ENCODE assay signal across 8 cellular contexts in the genomic region with DNA sequence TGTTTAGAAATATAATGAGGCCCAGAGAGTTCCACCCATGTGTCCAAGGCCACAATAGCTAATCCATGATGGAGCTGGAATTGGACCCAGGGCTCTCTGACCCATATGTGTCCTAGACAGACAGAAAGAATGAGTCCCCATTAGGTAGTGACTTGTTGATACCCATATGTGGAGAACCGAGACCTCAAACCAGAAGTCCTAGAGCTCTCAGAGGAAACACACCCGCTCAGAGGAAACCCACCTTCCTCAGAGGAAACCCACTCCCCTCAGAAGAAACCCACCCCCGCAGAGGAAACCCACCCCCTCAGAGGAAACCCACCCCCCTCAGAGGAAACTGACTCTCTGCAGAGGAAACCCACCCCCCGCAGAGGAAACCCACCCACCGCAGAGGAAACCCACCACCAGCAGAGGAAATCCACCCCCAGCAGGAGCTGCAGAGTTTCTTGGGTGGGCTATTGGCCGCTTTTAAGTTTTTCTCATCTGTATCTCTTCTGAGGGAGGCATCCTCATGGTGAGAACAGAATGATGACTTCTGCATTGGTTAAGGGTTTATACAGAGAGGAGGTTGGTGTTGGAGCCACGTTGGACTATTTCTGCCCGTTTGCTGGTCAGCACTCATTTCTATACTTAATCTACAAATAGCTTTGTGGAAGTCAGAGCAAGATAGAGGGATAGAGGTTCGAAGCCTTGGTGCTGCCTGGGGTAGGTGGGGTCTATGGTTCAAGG. TPM values are rescaled to one million over a fixed set of nuclear protein-coding genes. Genes with fewer than 3 reads are reported as not detected.
DNase-seq lines count a peak whose midpoint lies in the region; ATAC-seq, FAIRE-seq and TF ChIP-seq lines count a peak whose summit lies in the region.
"Not testable (repeated sequence)": the region's sequence is repeated elsewhere in the genome, so short reads cannot be mapped to it uniquely, and the experiment has no call there.
"Had no signal": no experiment of that assay in that cellular context is flagged by ENCODE, and none has a peak within 500 bp of the region (broad histone marks: within the 10 kb centered on the region; RNA-seq: fewer than 3 reads in every experiment).

No MANE protein-coding gene starts in this region.

- not testable (repeated sequence) for DNase-seq in Calu3; PC-9; MCF 10A (ENCODE audit: unreplicated experiment); foreskin keratinocyte; small intestine
- DNase-seq in activated CD8-positive, alpha-beta T cell treated with anti-CD3 and anti-CD28 coated beads, Interleukin-2, amount 10 ng/mL, durations not matched to agents 7 days and 5 days = peak; percentile 33

- H3K36me3 Mint-ChIP-seq in Calu3 (ENCODE audit: insufficient read depth, unreplicated experiment); activated CD8-positive, alpha-beta T cell treated with anti-CD3 and anti-CD28 coated beads, Interleukin-2, amount 10 ng/mL, durations not matched to agents 7 days and 5 days (ENCODE audit: low read depth): not testable (repeated sequence)
- peaks cover 43% of the 10 kb centered on the region for H3K36me3 Mint-ChIP-seq in MCF 10A (ENCODE audit: insufficient read depth, unreplicated experiment)

- not testable (repeated sequence) for H3K27me3 Mint-ChIP-seq in Calu3 (ENCODE audit: unreplicated experiment); MCF 10A (ENCODE audit: insufficient read depth, unreplicated experiment)
- H3K27me3 Mint-ChIP-seq in activated CD8-positive, alpha-beta T cell treated with anti-CD3 and anti-CD28 coated beads, Interleukin-2, amount 10 ng/mL, durations not matched to agents 7 days and 5 days (ENCODE audit: low read depth) = peaks cover 30% of the 10 kb centered on the region

- H3K27me3 ChIP-seq in PC-9 (ENCODE audit: insufficient read depth, low read depth); foreskin keratinocyte; mucosa of rectum (ENCODE audit: control insufficient read depth in 2 of 2, insufficient read depth in 2 of 2, low read length in 2 of 2); small intestine (ENCODE audit: control insufficient read depth in 2 of 2, insufficient read depth in 2 of 2, low read length in 2 of 2): not testable (repeated sequence)

- H3K4me3 ChIP-seq in PC-9; mucosa of rectum (ENCODE audit: low read length in 2 of 2); small intestine (ENCODE audit: low read depth in 1 of 2, low read length in 2 of 2): not testable (repeated sequence)

- peaks cover 15% of the 10 kb centered on the region for H3K4me1 Mint-ChIP-seq in Calu3 (ENCODE audit: low read depth, unreplicated experiment)
- peaks cover 42% of the 10 kb centered on the region for H3K4me1 Mint-ChIP-seq in activated CD8-positive, alpha-beta T cell treated with anti-CD3 and anti-CD28 coated beads, Interleukin-2, amount 10 ng/mL, durations not matched to agents 7 days and 5 days (ENCODE audit: low read depth)
- H3K4me1 Mint-ChIP-seq in MCF 10A (ENCODE audit: insufficient read depth, unreplicated experiment) = not testable (repeated sequence)

- intact Hi-C loops in Calu3 (cut with micrococcal nuclease; ENCODE audit: unreplicated experiment); PC-9 (cut with micrococcal nuclease; ENCODE audit: unreplicated experiment); MCF 10A (cut with micrococcal nuclease): not testable (repeated sequence)

- not testable (repeated sequence) for TF ChIP-seq CTCF in Calu3 (IDR thresholded peaks at IDR 0.05; ENCODE audit: unreplicated experiment); PC-9 (conservative IDR thresholded peaks at IDR 0.05); MCF 10A (IDR thresholded peaks at IDR 0.05; ENCODE audit: unreplicated experiment); foreskin keratinocyte (conservative IDR thresholded peaks at IDR 0.05)

- not testable (repeated sequence) for H3K9me3 Mint-ChIP-seq in Calu3 (ENCODE audit: low read depth, unreplicated experiment); activated CD8-positive, alpha-beta T cell treated with anti-CD3 and anti-CD28 coated beads, Interleukin-2, amount 10 ng/mL, durations not matched to agents 7 days and 5 days (ENCODE audit: insufficient read depth); MCF 10A (ENCODE audit: unreplicated experiment)

- not testable (repeated sequence) for H2AFZ ChIP-seq in PC-9

- peaks cover 15% of the 10 kb centered on the region for H3K4me1 ChIP-seq in PC-9 (replicated peaks; ENCODE audit: insufficient read depth)
- not testable (repeated sequence) for H3K4me1 ChIP-seq in foreskin keratinocyte; mucosa of rectum (ENCODE audit: control insufficient read depth in 2 of 2, insufficient read depth in 2 of 2, low read length in 2 of 2); small intestine (ENCODE audit: control insufficient read depth in 2 of 2, insufficient read depth in 1 of 2, low read depth in 1 of 2, low read length in 1 of 2)

- H3K9me3 ChIP-seq in PC-9 (ENCODE audit: insufficient read depth, low read depth); mucosa of rectum (ENCODE audit: control insufficient read depth in 2 of 2, low read length in 2 of 2); small intestine (ENCODE audit: control insufficient read depth, low read depth): not testable (repeated sequence)

- H3K79me2 ChIP-seq in PC-9 (ENCODE audit: low read depth) = not testable (repeated sequence)

- H3F3A ChIP-seq in PC-9 (ENCODE audit: insufficient read depth, low read depth) = peaks cover 12% of the 10 kb centered on the region; the same call in 1 of the 2 replicates

- H3K9ac ChIP-seq in mucosa of rectum (ENCODE audit: low read depth in 1 of 2, low read length in 2 of 2) = not testable (repeated sequence)

- not testable (repeated sequence) for H3K9me2 ChIP-seq in PC-9 (ENCODE audit: insufficient read depth)

- not testable (repeated sequence) for H3K36me3 ChIP-seq in PC-9 (ENCODE audit: low read depth); mucosa of rectum (ENCODE audit: control insufficient read depth in 2 of 2, insufficient read depth in 2 of 2, low read length in 2 of 2); small intestine (ENCODE audit: control insufficient read depth in 2 of 2, insufficient read depth in 2 of 2, low read length in 2 of 2)

- H3K27ac ChIP-seq in PC-9 (peak overlapping the region; percentile 77), foreskin keratinocyte (peak overlapping the region; percentile 84), mucosa of rectum (ENCODE audit: low read depth in 2 of 2, low read length in 2 of 2) (peak overlapping the region; percentile 56 to 76), small intestine (ENCODE audit: low read depth in 1 of 2, low read length in 1 of 2) (peak overlapping the region; percentile 16 to 67)

- peak overlapping the region; percentile 45 for H3K4me2 ChIP-seq in PC-9

- not testable (repeated sequence) for BruUV-seq in Calu3 (replicated peaks; lab: Mats Ljungman, UMichigan); MCF 10A (replicated peaks; lab: Mats Ljungman, UMichigan)
- TSS peak; percentile 65 for BruUV-seq in PC-9 (replicated peaks; lab: Mats Ljungman, UMichigan)

- WGBS in small intestine, 3 donors = 48 to 74% (median 61%) methylated on average over 8 to 9 of the region's 9 CpGs

- not testable (repeated sequence) for FAIRE-seq in small intestine (lab: Jason Lieb, UNC)

- CTCF ChIA-PET in Calu3 (lab: Charles Lee); activated CD8-positive, alpha-beta T cell treated with anti-CD3 and anti-CD28 coated beads, Interleukin-2, amount 10 ng/mL, durations not matched to agents 7 days and 5 days (lab: Charles Lee); MCF 10A (lab: Yijun Ruan, JAX): not testable (repeated sequence)
- CTCF ChIA-PET in PC-9 (lab: Charles Lee) = interaction anchor here (0.6 kb wide), 1 partner anchor 116 kb away, joined by 9 read pairs; no protein-coding TSS in a partner anchor

- peak overlapping the region; percentile 21 for H3K27ac Mint-ChIP-seq in Calu3 (ENCODE audit: unreplicated experiment)
- not testable (repeated sequence) for H3K27ac Mint-ChIP-seq in activated CD8-positive, alpha-beta T cell treated with anti-CD3 and anti-CD28 coated beads, Interleukin-2, amount 10 ng/mL, durations not matched to agents 7 days and 5 days
- H3K27ac Mint-ChIP-seq in MCF 10A (ENCODE audit: low read depth, unreplicated experiment) = peak overlapping the region; percentile 8

- H3K4me3 Mint-ChIP-seq in Calu3 (ENCODE audit: low read depth, unreplicated experiment); activated CD8-positive, alpha-beta T cell treated with anti-CD3 and anti-CD28 coated beads, Interleukin-2, amount 10 ng/mL, durations not matched to agents 7 days and 5 days; MCF 10A (ENCODE audit: unreplicated experiment): not testable (repeated sequence)

- POLR2A ChIA-PET in PC-9 (lab: Charles Lee; ENCODE audit: unreplicated experiment); activated CD8-positive, alpha-beta T cell treated with anti-CD3 and anti-CD28 coated beads, Interleukin-2, amount 10 ng/mL, durations not matched to agents 7 days and 5 days (lab: Charles Lee); MCF 10A (lab: Yijun Ruan, JAX): not testable (repeated sequence)

- not testable (repeated sequence) for H4K20me1 ChIP-seq in PC-9 (ENCODE audit: insufficient read depth)

- ATAC-seq in activated CD8-positive, alpha-beta T cell treated with anti-CD3 and anti-CD28 coated beads, Interleukin-2, amount 10 ng/mL, durations not matched to agents 7 days and 5 days = peak; percentile 38
- ATAC-seq in foreskin keratinocyte = not testable (repeated sequence)

RNA-seq across cellular contexts. Expression of gene FKBP9, which starts 34.9 kb away (rescaled TPM):
- total RNA-seq in Calu3 (2022) = 124 and 160 TPM in 2 replicates
- total RNA-seq in PC-9 (2021) = 155 and 160 TPM in 2 replicates
- under 1 TPM; 0.55 to 0.58 TPM for total RNA-seq in activated CD8-positive, alpha-beta T cell treated with anti-CD3 and anti-CD28 coated beads, Interleukin-2, amount 10 ng/mL, durations not matched to agents 7 days and 5 days
- 111 and 139 TPM in 2 replicates for total RNA-seq in MCF 10A (2022)
- total RNA-seq in foreskin keratinocyte = 110 and 115 TPM in 2 replicates
- polyA plus RNA-seq in foreskin keratinocyte = 63.3 and 64.3 TPM in 2 replicates
- polyA plus RNA-seq in small intestine = 10 to 100 TPM in 1 of 3 donors, 1 to 10 TPM in 2; 8.1 to 32.9 (median 8.1) TPM
- total RNA-seq: CD4-positive, CD25-positive, alpha-beta regulatory T cell had no signal

Comparison
In these comparisons a context has a peak if more than half of its experiments do, and no peak if none do; other contexts are left out.
1. RNA of gene FKBP9, which starts 34.9 kb away (total RNA-seq): 124 to 160 TPM in Calu3, 155 to 160 TPM in PC-9, 111 to 139 TPM in MCF 10A and 110 to 115 TPM in foreskin keratinocyte; 0.55 to 0.58 TPM in activated CD8-positive, alpha-beta T cell treated with anti-CD3 and anti-CD28 coated beads, Interleukin-2, amount 10 ng/mL, durations not matched to agents 7 days and 5 days; every median in the first group is over 10 times any median in the second.
2. Peak in every context shown above with its lines, with median percentiles within 50 percentile points of each other: H3K27ac ChIP-seq.